In genomic region chr6:42452171-42453026, GRCh38 we compare ENCODE assay signal across 8 cellular contexts. TPM values are rescaled to one million over a fixed set of nuclear protein-coding genes. Genes with fewer than 3 reads are reported as not detected.
DNase-seq lines count a peak whose midpoint lies in the region; ATAC-seq and TF ChIP-seq lines count a peak whose summit lies in the region.

No MANE protein-coding gene starts in this region.

- ATAC-seq in GM21390 (IDR thresholded peaks at IDR 0.05; ENCODE audit: unreplicated experiment) (peak; percentile 30), GM21381 (IDR thresholded peaks at IDR 0.05; ENCODE audit: unreplicated experiment) (no peak)

- no peaks in the 10 kb centered on the region for H3K27me3 Mint-ChIP-seq in activated naive CD8-positive, alpha-beta T cell
- peaks cover 11% of the 10 kb centered on the region for H3K27me3 Mint-ChIP-seq in glutamatergic neuron (ENCODE audit: unreplicated experiment)

- H4K20me1 ChIP-seq in osteoblast (ENCODE audit: insufficient read depth, low read length), result peaks cover 3% of the 10 kb centered on the region

- no peaks in the 10 kb centered on the region for H3K36me3 ChIP-seq in KOPT-K1 (ENCODE audit: insufficient read depth, low read length)
- no peaks in the 10 kb centered on the region for H3K36me3 ChIP-seq in SJCRH30
- H3K36me3 ChIP-seq in osteoblast (ENCODE audit: insufficient read depth, low read length), result no peaks in the 10 kb centered on the region

- H3K9me3 ChIP-seq in KOPT-K1 (ENCODE audit: insufficient read depth, low read length, poor library complexity, severe bottlenecking), result no peaks in the 10 kb centered on the region
- no peaks in the 10 kb centered on the region for H3K9me3 ChIP-seq in SJCRH30 (replicated peaks)
- no peaks in the 10 kb centered on the region for H3K9me3 ChIP-seq in osteoblast (ENCODE audit: low read depth, low read length)

- H3K4me1 ChIP-seq in SJCRH30, result no peaks in the 10 kb centered on the region; the same call in 1 of the 2 replicates
- peaks cover 31% of the 10 kb centered on the region for H3K4me1 ChIP-seq in osteoblast (ENCODE audit: insufficient read depth, low read length)

- peak overlapping the region; percentile 94 for H3K27ac Mint-ChIP-seq in activated naive CD8-positive, alpha-beta T cell
- peak overlapping the region; percentile 95 for H3K27ac Mint-ChIP-seq in glutamatergic neuron (ENCODE audit: unreplicated experiment)

- H3K27me3 ChIP-seq in SJCRH30, result no peaks in the 10 kb centered on the region
- no peaks in the 10 kb centered on the region for H3K27me3 ChIP-seq in osteoblast (ENCODE audit: insufficient read depth, low read length)

- peaks cover 44% of the 10 kb centered on the region for H3K79me2 ChIP-seq in osteoblast (ENCODE audit: insufficient read depth, low read length)

- H3K36me3 Mint-ChIP-seq in activated naive CD8-positive, alpha-beta T cell, result peaks cover under 1% of the 10 kb centered on the region
- no peaks in the 10 kb centered on the region for H3K36me3 Mint-ChIP-seq in glutamatergic neuron (ENCODE audit: unreplicated experiment)

- H3K9me3 Mint-ChIP-seq in activated naive CD8-positive, alpha-beta T cell (ENCODE audit: low read depth), result no peaks in the 10 kb centered on the region
- peaks cover 17% of the 10 kb centered on the region for H3K9me3 Mint-ChIP-seq in glutamatergic neuron (ENCODE audit: unreplicated experiment)

- TF ChIP-seq CTCF in glutamatergic neuron (IDR thresholded peaks at IDR 0.05; ENCODE audit: partially characterized antibody, unreplicated experiment) (no peak), osteoblast (IDR thresholded peaks at IDR 0.05; ENCODE audit: extremely low read depth, low read depth, low read length) (no peak)

- in situ Hi-C loops in Caki2 (cut with HindIII; ENCODE audit: low pct_unique_long_range_greater_than_20kb, low sequenced_read_pairs), result no loop called here

- DNase-seq in Caki2 (ENCODE audit: low read depth) (peak; percentile 86), SJCRH30 (peak; percentile 78 to 80), glutamatergic neuron (peak; percentile 87), osteoblast (ENCODE audit: insufficient read length, low spot score, missing footprints) (peak; percentile 85)

- H3K4me3 ChIP-seq in SJCRH30 (peak overlapping the region; percentile 79), osteoblast (ENCODE audit: insufficient read depth, low read length) (peak overlapping the region; percentile 90)

- peak overlapping the region; percentile 93 for H3K27ac ChIP-seq in KOPT-K1 (ENCODE audit: low read depth, low read length, poor library complexity, severe bottlenecking)
- H3K27ac ChIP-seq in SJCRH30, result peak overlapping the region; percentile 54
- H3K27ac ChIP-seq in osteoblast (ENCODE audit: low read depth, low read length), result peak overlapping the region; percentile 63

- peak overlapping the region; percentile 90 for H2AFZ ChIP-seq in osteoblast (ENCODE audit: low read length)

- H3K4me3 Mint-ChIP-seq in activated naive CD8-positive, alpha-beta T cell, result peak overlapping the region; percentile 98
- peak overlapping the region; percentile 100 for H3K4me3 Mint-ChIP-seq in glutamatergic neuron (ENCODE audit: unreplicated experiment)

- peaks cover 47% of the 10 kb centered on the region for H3K4me1 Mint-ChIP-seq in activated naive CD8-positive, alpha-beta T cell (ENCODE audit: low read depth)
- H3K4me1 Mint-ChIP-seq in glutamatergic neuron (ENCODE audit: low read depth, unreplicated experiment), result peaks cover 29% of the 10 kb centered on the region

- H3K4me2 ChIP-seq in osteoblast (ENCODE audit: insufficient read depth, low read length), result peak overlapping the region; percentile 98

RNA-seq across cellular contexts. Expression of gene TRERF1, which starts 0.7 kb away (rescaled TPM):
- total RNA-seq in Caki2 (2014; rRNA removed; shearing (Covaris generic); ENCODE audit: low replicate concordance), result 0.58 and 2.0 TPM in 2 replicates
- 1.3 and 1.5 TPM in 2 replicates for total RNA-seq in SJCRH30 (2014; rRNA removed; shearing (Covaris generic))
- total RNA-seq in glutamatergic neuron (ENCODE audit: unreplicated experiment) (12.8 TPM), osteoblast (3.8 and 4.7 TPM in 2 replicates)
